In genomic region chr14:104153399-104153765, GRCh38 we compare ENCODE assay signal across 9 cellular contexts. TPM values are rescaled to one million over a fixed set of nuclear protein-coding genes. Genes with fewer than 3 reads are reported as not detected.
A peak's percentile ranks its signal among the peaks of the same experiment; 100 is the strongest.
DNase-seq lines count a peak whose midpoint lies in the region; ATAC-seq and TF ChIP-seq lines count a peak whose summit lies in the region.
"Not testable (repeated sequence)": the region's sequence is repeated elsewhere in the genome, so short reads cannot be mapped to it uniquely, and the experiment has no call there.
"Had no signal": no experiment of that assay in that cellular context is flagged by ENCODE, and none has a peak within 500 bp of the region (broad histone marks: within the 10 kb centered on the region; RNA-seq: fewer than 3 reads in every experiment).

No MANE protein-coding gene starts in this region.

- H3K27me3 ChIP-seq in neuronal stem cell (ENCODE audit: control insufficient read depth in 3 of 3, insufficient read depth in 3 of 3, low read depth in 1 of 3, low read length in 3 of 3): not testable (repeated sequence)

- not testable (repeated sequence) for H3K4me3 ChIP-seq in mucosa of descending colon; neuronal stem cell (ENCODE audit: low read length in 2 of 2)

- H3K4me2 ChIP-seq in neuronal stem cell (ENCODE audit: insufficient read depth, low read length, poor library complexity, severe bottlenecking): not testable (repeated sequence)

- H3K4ac ChIP-seq in neuronal stem cell (ENCODE audit: low read length): not testable (repeated sequence)

- peak overlapping the region; percentile 64 for H3K18ac ChIP-seq in neuronal stem cell (ENCODE audit: low read length)

- peak overlapping the region; percentile 44 for H3K9ac ChIP-seq in neuronal stem cell (ENCODE audit: low read depth, low read length, poor library complexity)

- H2AFZ ChIP-seq in neuronal stem cell (ENCODE audit: low read length): not testable (repeated sequence)

- not testable (repeated sequence) for H3K36me3 ChIP-seq in mucosa of descending colon (ENCODE audit: low read depth)
- H3K36me3 ChIP-seq in neuronal stem cell (replicated peaks in 1 of 2; ENCODE audit: control insufficient read depth in 2 of 2, insufficient read depth in 2 of 2, low read length in 2 of 2): peaks cover 4 to 13% of the 10 kb centered on the region in 2 donors

- not testable (repeated sequence) for H2BK120ac ChIP-seq in neuronal stem cell (ENCODE audit: low read depth, low read length)

- ATAC-seq in mucosa of descending colon: peak; percentile 3

- not testable (repeated sequence) for H2BK15ac ChIP-seq in neuronal stem cell (ENCODE audit: low read length)

- H3K9me3 ChIP-seq in mucosa of descending colon; neuronal stem cell (replicated peaks in 1 of 2; ENCODE audit: control insufficient read depth in 2 of 2, insufficient read depth in 1 of 2, low read depth in 1 of 2, low read length in 2 of 2): not testable (repeated sequence)

- H4K8ac ChIP-seq in neuronal stem cell (ENCODE audit: low read depth, low read length): not testable (repeated sequence)

- CTCF ChIA-PET in RWPE1 (lab: Yijun Ruan, JAX): not testable (repeated sequence)

- not testable (repeated sequence) for TF ChIP-seq CTCF in RWPE1 (conservative IDR thresholded peaks at IDR 0.05; ENCODE audit: low read depth); mucosa of descending colon (IDR thresholded peaks at IDR 0.05)

- H4K91ac ChIP-seq in neuronal stem cell (ENCODE audit: low read depth, low read length, poor library complexity): not testable (repeated sequence)

- intact Hi-C loops in mucosa of descending colon (cut with DNase I, micrococcal nuclease): not testable (repeated sequence)

- H3K14ac ChIP-seq in neuronal stem cell (ENCODE audit: low read length): peak overlapping the region; percentile 89

- peak overlapping the region; percentile 78 for H3K27ac ChIP-seq in RWPE1
- not testable (repeated sequence) for H3K27ac ChIP-seq in neuronal stem cell (replicated peaks; ENCODE audit: low read length)

- no CpG with 5 or more reads among the region's 7 CpGs for WGBS in neuronal stem cell (ENCODE audit: extremely low coverage in 2 of 2, insufficient read length in 2 of 2, insufficient replicate concordance in 1 of 2), 2 donors

- peak in 62 of 76 experiments; percentile 3 to 82 (median 58) for DNase-seq in HUDEP-2 (lab: John Stamatoyannopoulos, UW; ENCODE audit: unreplicated experiment in 76 of 76)
- DNase-seq in RWPE1 (ENCODE audit: low spot score); mucosa of descending colon; neuronal stem cell (ENCODE audit: low spot score): not testable (repeated sequence)

- not testable (repeated sequence) for H3K4me1 ChIP-seq in mucosa of descending colon (ENCODE audit: low read depth)
- H3K4me1 ChIP-seq in neuronal stem cell (ENCODE audit: control insufficient read depth in 2 of 2, insufficient read depth in 1 of 2, low read depth in 1 of 2, low read length in 2 of 2): peaks cover 21 to 29% of the 10 kb centered on the region in 2 donors

- H3K23ac ChIP-seq in neuronal stem cell (ENCODE audit: low read depth, low read length, poor library complexity): peak overlapping the region; percentile 95

- H2BK12ac ChIP-seq in neuronal stem cell (ENCODE audit: low read length): not testable (repeated sequence)

- POLR2A ChIA-PET in RWPE1 (lab: Yijun Ruan, JAX; ENCODE audit: low non-redundant PET): not testable (repeated sequence)

- peaks cover 31% of the 10 kb centered on the region for H3K79me1 ChIP-seq in neuronal stem cell (ENCODE audit: low read depth, low read length)

- peak overlapping the region; percentile 39 for H2BK5ac ChIP-seq in neuronal stem cell (ENCODE audit: low read length)

- H2AK5ac ChIP-seq in neuronal stem cell (ENCODE audit: low read depth, low read length): peak overlapping the region; percentile 75

RNA-seq across cellular contexts. Expression of gene KIF26A, which starts 15.0 kb away (rescaled TPM):
- total RNA-seq in mucosa of descending colon: 1 to 10 TPM; 3.8 to 7.7 (median 6.5) TPM
- 14.6 TPM for polyA plus RNA-seq in neuronal stem cell (2013, experiment 1 of 2)
- 14.0 TPM for polyA plus RNA-seq in neuronal stem cell (2013, experiment 2 of 2)
- total RNA-seq: B cell had no signal
- polyA plus RNA-seq: AG04450; CD14-positive monocyte; CD4-positive, CD25-positive, alpha-beta regulatory T cell; CD8-positive, alpha-beta memory T cell had no signal
